1 cellular context compared by ENCODE assay signal in genomic region chr13:90416938-90417337, GRCh38.
TF ChIP-seq lines count a peak whose summit lies in the region.

No MANE protein-coding gene starts in this region.

TF ChIP-seq in K562, 482 proteins besides CTCF, POLR2A, EP300 and RAD21 (continued from another document):
- no peak for TF ChIP-seq TRIM25 (IDR thresholded peaks at IDR 0.05; ENCODE audit: borderline replicate concordance)
- 0 out of 2 replicates have a peak, but pooled peaks have one; percentile 13 for TF ChIP-seq ZNF311 (CRISPR knock-in tag; IDR thresholded peaks at IDR 0.05)
- no peak for TF ChIP-seq ZC3H4 (CRISPR knock-in tag; IDR thresholded peaks at IDR 0.05; ENCODE audit: borderline replicate concordance)
- TF ChIP-seq BHLHE40 (IDR thresholded peaks at IDR 0.05; ENCODE audit: low read length): no peak
- TF ChIP-seq ZNF146 (CRISPR knock-in tag; IDR thresholded peaks at IDR 0.05; ENCODE audit: unreplicated experiment): no peak
- no peak for TF ChIP-seq SFPQ (IDR thresholded peaks at IDR 0.05; ENCODE audit: low read depth, low read length)
- TF ChIP-seq PRPF4 (IDR thresholded peaks at IDR 0.05; ENCODE audit: insufficient read depth, low read depth, low read length, poor library complexity, severe bottlenecking): no peak
- TF ChIP-seq L3MBTL2 (IDR thresholded peaks at IDR 0.05): no peak
- no peak for TF ChIP-seq SRSF3 (IDR thresholded peaks at IDR 0.05; ENCODE audit: insufficient read depth, low read length)
- no peak for TF ChIP-seq HMG20A (CRISPR knock-in tag; conservative IDR thresholded peaks at IDR 0.05)
